Comparison of ENCODE assay signal across 1 cellular context in the genomic region with DNA sequence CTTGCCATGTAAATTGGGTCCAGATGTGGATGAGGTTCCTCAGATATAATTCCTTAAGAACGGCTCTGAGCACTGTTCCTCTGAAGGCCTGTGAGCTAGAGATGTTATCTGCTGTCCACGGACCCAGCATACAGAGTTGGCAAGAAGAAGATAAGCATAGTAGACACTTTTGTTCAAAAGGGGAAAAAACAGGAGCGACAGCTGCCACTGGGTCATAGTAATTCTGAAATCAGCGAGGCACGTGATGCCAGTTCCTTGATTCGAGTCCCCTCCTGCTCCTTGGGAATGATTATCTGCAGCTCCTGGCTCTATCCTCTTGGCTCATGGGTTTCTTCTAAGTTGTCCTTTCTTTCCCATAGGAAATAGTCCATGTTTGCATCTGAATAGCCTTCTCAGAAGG.
TF ChIP-seq lines count a peak whose summit lies in the region.

No MANE protein-coding gene starts in this region.

TF ChIP-seq in K562, 482 proteins besides CTCF, POLR2A, EP300 and RAD21 (continued from another document and continues in another):
- TF ChIP-seq ZMIZ1 (IDR thresholded peaks at IDR 0.05; ENCODE audit: low read depth in 2 of 2, low read length in 2 of 2) (no peak), ZKSCAN8 (CRISPR knock-in tag; IDR thresholded peaks at IDR 0.05) (no peak), SRSF1 (IDR thresholded peaks at IDR 0.05; ENCODE audit: low read depth, low read length) (no peak), NRF1 (conservative IDR thresholded peaks at IDR 0.05 in 1 of 2, IDR thresholded peaks at IDR 0.05 in 1 of 2) (no peak), ZNF77 (CRISPR knock-in tag; IDR thresholded peaks at IDR 0.05) (no peak), TEAD4 (IDR thresholded peaks at IDR 0.05; ENCODE audit: low read length) (no peak), TEAD4 (CRISPR knock-in tag; IDR thresholded peaks at IDR 0.05; ENCODE audit: borderline replicate concordance) (no peak), C11orf30 (IDR thresholded peaks at IDR 0.05; ENCODE audit: low read depth) (0 out of 2 replicates have a peak, but pooled peaks have one; percentile 11), HNRNPUL1 (IDR thresholded peaks at IDR 0.05; ENCODE audit: low read length) (no peak), CBX3 (IDR thresholded peaks at IDR 0.05; ENCODE audit: borderline replicate concordance in 1 of 2, low read length in 2 of 2) (no peak), RCOR1 (IDR thresholded peaks at IDR 0.05; ENCODE audit: borderline replicate concordance in 1 of 2, low read depth in 2 of 2, low read length in 2 of 2) (peak in 1 of 2 experiments; percentile 19; a peak in 1 of 4 replicates), CBFA2T3 (IDR thresholded peaks at IDR 0.05) (peak; percentile 42), ZNF232 (CRISPR knock-in tag; IDR thresholded peaks at IDR 0.05) (no peak), TEAD1 (CRISPR knock-in tag; IDR thresholded peaks at IDR 0.05) (no peak), ZNF511 (CRISPR knock-in tag; IDR thresholded peaks at IDR 0.05) (no peak), CAMTA2 (CRISPR knock-in tag; conservative IDR thresholded peaks at IDR 0.05) (no peak), TEAD2 (tag; IDR thresholded peaks at IDR 0.05) (no peak), EHMT2 (IDR thresholded peaks at IDR 0.05) (no peak), TAL1 (IDR thresholded peaks at IDR 0.05) (0 out of 2 replicates have a peak, but pooled peaks have one; percentile 24), CBFA2T2 (conservative IDR thresholded peaks at IDR 0.05) (peak; percentile 25; the same call in 1 of the 2 replicates), RBM14 (IDR thresholded peaks at IDR 0.05; ENCODE audit: borderline replicate concordance, insufficient read depth, low read depth, low read length) (no peak), RFX7 (CRISPR knock-in tag; IDR thresholded peaks at IDR 0.05) (no peak), ARID1B (IDR thresholded peaks at IDR 0.05) (peak; percentile 23; the same call in 1 of the 2 replicates), BHLHE40 (IDR thresholded peaks at IDR 0.05; ENCODE audit: low read length) (no peak; the same call in 1 of the 2 replicates), BDP1 (IDR thresholded peaks at IDR 0.05; ENCODE audit: insufficient read depth, insufficient read length) (no peak), CSDE1 (IDR thresholded peaks at IDR 0.05) (no peak), TCF7L2 (IDR thresholded peaks at IDR 0.05; ENCODE audit: low read depth, low read length) (no peak), USF2 (CRISPR knock-in tag; IDR thresholded peaks at IDR 0.05) (peak; percentile 35; the same call in 1 of the 2 replicates), TCF7 (IDR thresholded peaks at IDR 0.05; ENCODE audit: borderline replicate concordance) (no peak), ZNF316 (IDR thresholded peaks at IDR 0.05) (peak; percentile 13; the same call in 1 of the 2 replicates), DMBX1 (CRISPR knock-in tag; IDR thresholded peaks at IDR 0.05; ENCODE audit: borderline replicate concordance) (no peak), NFE2 (IDR thresholded peaks at IDR 0.05; ENCODE audit: low read depth) (no peak), KAT7 (CRISPR knock-in tag; IDR thresholded peaks at IDR 0.05; ENCODE audit: borderline replicate concordance) (no peak), POU5F1 (IDR thresholded peaks at IDR 0.05; ENCODE audit: borderline replicate concordance, low read depth, low read length, partially characterized antibody) (no peak), ARHGAP35 (IDR thresholded peaks at IDR 0.05; ENCODE audit: partially characterized antibody) (no peak), ZNF143 (CRISPR knock-in tag; IDR thresholded peaks at IDR 0.05) (no peak), NR0B1 (IDR thresholded peaks at IDR 0.05; ENCODE audit: partially characterized antibody) (no peak), ZBTB7A (IDR thresholded peaks at IDR 0.05; ENCODE audit: borderline replicate concordance, control insufficient read depth, low read depth, low read length) (no peak), ZNF76 (CRISPR knock-in tag; IDR thresholded peaks at IDR 0.05; ENCODE audit: borderline replicate concordance) (no peak)
- TF ChIP-seq, protein P1, sequence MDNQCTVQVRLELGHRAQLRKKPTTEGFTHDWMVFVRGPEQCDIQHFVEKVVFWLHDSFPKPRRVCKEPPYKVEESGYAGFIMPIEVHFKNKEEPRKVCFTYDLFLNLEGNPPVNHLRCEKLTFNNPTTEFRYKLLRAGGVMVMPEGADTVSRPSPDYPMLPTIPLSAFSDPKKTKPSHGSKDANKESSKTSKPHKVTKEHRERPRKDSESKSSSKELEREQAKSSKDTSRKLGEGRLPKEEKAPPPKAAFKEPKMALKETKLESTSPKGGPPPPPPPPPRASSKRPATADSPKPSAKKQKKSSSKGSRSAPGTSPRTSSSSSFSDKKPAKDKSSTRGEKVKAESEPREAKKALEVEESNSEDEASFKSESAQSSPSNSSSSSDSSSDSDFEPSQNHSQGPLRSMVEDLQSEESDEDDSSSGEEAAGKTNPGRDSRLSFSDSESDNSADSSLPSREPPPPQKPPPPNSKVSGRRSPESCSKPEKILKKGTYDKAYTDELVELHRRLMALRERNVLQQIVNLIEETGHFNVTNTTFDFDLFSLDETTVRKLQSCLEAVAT (IDR thresholded peaks at IDR 0.05): no peak
- TF ChIP-seq, protein P2, sequence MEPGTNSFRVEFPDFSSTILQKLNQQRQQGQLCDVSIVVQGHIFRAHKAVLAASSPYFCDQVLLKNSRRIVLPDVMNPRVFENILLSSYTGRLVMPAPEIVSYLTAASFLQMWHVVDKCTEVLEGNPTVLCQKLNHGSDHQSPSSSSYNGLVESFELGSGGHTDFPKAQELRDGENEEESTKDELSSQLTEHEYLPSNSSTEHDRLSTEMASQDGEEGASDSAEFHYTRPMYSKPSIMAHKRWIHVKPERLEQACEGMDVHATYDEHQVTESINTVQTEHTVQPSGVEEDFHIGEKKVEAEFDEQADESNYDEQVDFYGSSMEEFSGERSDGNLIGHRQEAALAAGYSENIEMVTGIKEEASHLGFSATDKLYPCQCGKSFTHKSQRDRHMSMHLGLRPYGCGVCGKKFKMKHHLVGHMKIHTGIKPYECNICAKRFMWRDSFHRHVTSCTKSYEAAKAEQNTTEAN (CRISPR knock-in tag; IDR thresholded peaks at IDR 0.05): no peak
- TF ChIP-seq, protein P3, sequence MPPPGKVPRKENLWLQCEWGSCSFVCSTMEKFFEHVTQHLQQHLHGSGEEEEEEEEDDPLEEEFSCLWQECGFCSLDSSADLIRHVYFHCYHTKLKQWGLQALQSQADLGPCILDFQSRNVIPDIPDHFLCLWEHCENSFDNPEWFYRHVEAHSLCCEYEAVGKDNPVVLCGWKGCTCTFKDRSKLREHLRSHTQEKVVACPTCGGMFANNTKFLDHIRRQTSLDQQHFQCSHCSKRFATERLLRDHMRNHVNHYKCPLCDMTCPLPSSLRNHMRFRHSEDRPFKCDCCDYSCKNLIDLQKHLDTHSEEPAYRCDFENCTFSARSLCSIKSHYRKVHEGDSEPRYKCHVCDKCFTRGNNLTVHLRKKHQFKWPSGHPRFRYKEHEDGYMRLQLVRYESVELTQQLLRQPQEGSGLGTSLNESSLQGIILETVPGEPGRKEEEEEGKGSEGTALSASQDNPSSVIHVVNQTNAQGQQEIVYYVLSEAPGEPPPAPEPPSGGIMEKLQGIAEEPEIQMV (tag; conservative IDR thresholded peaks at IDR 0.05; ENCODE audit: low read depth): no peak
- TF ChIP-seq, protein P4, sequence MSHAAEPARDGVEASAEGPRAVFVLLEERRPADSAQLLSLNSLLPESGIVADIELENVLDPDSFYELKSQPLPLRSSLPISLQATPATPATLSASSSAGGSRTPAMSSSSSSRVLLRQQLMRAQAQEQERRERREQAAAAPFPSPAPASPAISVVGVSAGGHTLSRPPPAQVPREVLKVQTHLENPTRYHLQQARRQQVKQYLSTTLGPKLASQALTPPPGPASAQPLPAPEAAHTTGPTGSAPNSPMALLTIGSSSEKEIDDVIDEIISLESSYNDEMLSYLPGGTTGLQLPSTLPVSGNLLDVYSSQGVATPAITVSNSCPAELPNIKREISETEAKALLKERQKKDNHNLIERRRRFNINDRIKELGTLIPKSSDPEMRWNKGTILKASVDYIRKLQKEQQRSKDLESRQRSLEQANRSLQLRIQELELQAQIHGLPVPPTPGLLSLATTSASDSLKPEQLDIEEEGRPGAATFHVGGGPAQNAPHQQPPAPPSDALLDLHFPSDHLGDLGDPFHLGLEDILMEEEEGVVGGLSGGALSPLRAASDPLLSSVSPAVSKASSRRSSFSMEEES (CRISPR knock-in tag; IDR thresholded peaks at IDR 0.05): 0 out of 2 replicates have a peak, but pooled peaks have one; percentile 12
- TF ChIP-seq, protein P5, sequence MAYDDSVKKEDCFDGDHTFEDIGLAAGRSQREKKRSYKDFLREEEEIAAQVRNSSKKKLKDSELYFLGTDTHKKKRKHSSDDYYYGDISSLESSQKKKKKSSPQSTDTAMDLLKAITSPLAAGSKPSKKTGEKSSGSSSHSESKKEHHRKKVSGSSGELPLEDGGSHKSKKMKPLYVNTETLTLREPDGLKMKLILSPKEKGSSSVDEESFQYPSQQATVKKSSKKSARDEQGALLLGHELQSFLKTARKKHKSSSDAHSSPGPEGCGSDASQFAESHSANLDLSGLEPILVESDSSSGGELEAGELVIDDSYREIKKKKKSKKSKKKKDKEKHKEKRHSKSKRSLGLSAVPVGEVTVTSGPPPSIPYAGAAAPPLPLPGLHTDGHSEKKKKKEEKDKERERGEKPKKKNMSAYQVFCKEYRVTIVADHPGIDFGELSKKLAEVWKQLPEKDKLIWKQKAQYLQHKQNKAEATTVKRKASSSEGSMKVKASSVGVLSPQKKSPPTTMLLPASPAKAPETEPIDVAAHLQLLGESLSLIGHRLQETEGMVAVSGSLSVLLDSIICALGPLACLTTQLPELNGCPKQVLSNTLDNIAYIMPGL (CRISPR knock-in tag; IDR thresholded peaks at IDR 0.05): no peak
